ENCODE assay signal across 7 cellular contexts in genomic region chr17:72466199-72466598, GRCh38.
DNase-seq lines count a peak whose midpoint lies in the region; ATAC-seq and TF ChIP-seq lines count a peak whose summit lies in the region.

No MANE protein-coding gene starts in this region.

- H3K36me3 Mint-ChIP-seq in type B pancreatic cell: peaks cover 15% of the 10 kb centered on the region

- no peak for TF ChIP-seq CTCF in GM20000 (IDR thresholded peaks at IDR 0.05; ENCODE audit: extremely low read depth, missing control alignments)
- no peak for TF ChIP-seq CTCF in colonic mucosa (IDR thresholded peaks at IDR 0.05)
- TF ChIP-seq CTCF in type B pancreatic cell (conservative IDR thresholded peaks at IDR 0.05): no peak

- H3K9ac ChIP-seq in colonic mucosa (ENCODE audit: low read depth in 2 of 2, low read length in 2 of 2): peak overlapping the region in 1 of 2 donors; percentile 47

- peaks cover 23% of the 10 kb centered on the region for H3K4me1 ChIP-seq in colonic mucosa

- H3K27me3 ChIP-seq in colonic mucosa: no peaks in the 10 kb centered on the region

- H3K27ac Mint-ChIP-seq in type B pancreatic cell: no peak overlapping the region

- DNase-seq in GM20000 (ENCODE audit: low spot score) (peak; percentile 61), colonic mucosa (peak; percentile 63), type B pancreatic cell (ENCODE audit: extremely low spot score, unreplicated experiment) (no peak), HUDEP-2 (lab: John Stamatoyannopoulos, UW; ENCODE audit: unreplicated experiment in 76 of 76) (no peak), NCI-H2171 (lab: John Stamatoyannopoulos, UW) (no peak), NCI-H1436 (lab: John Stamatoyannopoulos, UW) (no peak)

- intact Hi-C loops in colonic mucosa (cut with DNase I): no loop called here

- no peaks in the 10 kb centered on the region for H3K9me3 ChIP-seq in colonic mucosa

- no peak overlapping the region for H3K4me3 ChIP-seq in colonic mucosa

- H3K4me1 Mint-ChIP-seq in type B pancreatic cell (ENCODE audit: unreplicated experiment): peaks cover 43% of the 10 kb centered on the region

- H3K9me3 Mint-ChIP-seq in type B pancreatic cell: no peaks in the 10 kb centered on the region

- peak overlapping the region; percentile 91 for H3K27ac ChIP-seq in colonic mucosa

- peak overlapping the region; percentile 21 for H3K4me3 Mint-ChIP-seq in type B pancreatic cell

- no peaks in the 10 kb centered on the region for H3K27me3 Mint-ChIP-seq in type B pancreatic cell

- ATAC-seq in HG03439 (IDR thresholded peaks at IDR 0.05; ENCODE audit: unreplicated experiment): peak; percentile 73

- H3K36me3 ChIP-seq in colonic mucosa: no peaks in the 10 kb centered on the region

Comparison
In these comparisons a context has a peak if more than half of its experiments do, and no peak if none do; other contexts are left out.
1. DNase-seq: peak in GM20000 (single experiment) and colonic mucosa (single experiment); none in type B pancreatic cell (single experiment), HUDEP-2 (0 of 76), NCI-H2171 (single experiment) and NCI-H1436 (single experiment).